Comparison of ENCODE assay signal across 1 cellular context in the genomic region with DNA sequence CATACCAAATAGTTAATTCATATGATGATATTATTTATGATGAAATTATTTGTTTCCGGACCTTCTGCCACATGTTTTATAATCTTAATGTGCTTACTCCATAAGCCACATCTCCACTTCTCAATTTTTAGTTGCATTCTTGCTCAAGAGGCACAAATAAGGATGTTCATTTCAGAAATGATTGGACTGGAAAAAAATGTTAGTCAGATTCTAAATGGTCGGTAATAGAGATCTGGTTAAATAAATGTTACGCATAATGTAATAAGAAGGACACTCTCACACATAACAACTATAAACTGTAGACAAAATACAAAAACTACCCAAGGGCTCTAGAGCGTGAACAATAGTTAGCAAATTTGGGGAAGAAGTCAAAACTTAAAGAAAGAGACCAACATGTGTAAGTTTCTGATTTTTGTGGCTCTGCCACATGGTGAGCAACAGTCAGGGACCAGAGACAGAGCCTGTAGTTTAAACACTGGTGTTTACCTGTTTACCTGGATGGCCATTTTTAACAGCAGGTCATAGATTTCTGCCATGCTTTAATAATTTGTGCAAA.
TF ChIP-seq lines count a peak whose summit lies in the region.

No MANE protein-coding gene starts in this region.

TF ChIP-seq in GM12878, 131 proteins besides CTCF, POLR2A, EP300 and RAD21 (continued from another document):
- TF ChIP-seq NFIC (IDR thresholded peaks at IDR 0.05; ENCODE audit: low read depth, low read length) (peak; percentile 21; the same call in 1 of the 2 replicates), SPI1 (IDR thresholded peaks at IDR 0.05; ENCODE audit: borderline replicate concordance, insufficient read depth, low read depth, low read length) (peak; percentile 37; the same call in 1 of the 2 replicates)
